ENCODE assay signal across 7 cellular contexts in the genomic region with DNA sequence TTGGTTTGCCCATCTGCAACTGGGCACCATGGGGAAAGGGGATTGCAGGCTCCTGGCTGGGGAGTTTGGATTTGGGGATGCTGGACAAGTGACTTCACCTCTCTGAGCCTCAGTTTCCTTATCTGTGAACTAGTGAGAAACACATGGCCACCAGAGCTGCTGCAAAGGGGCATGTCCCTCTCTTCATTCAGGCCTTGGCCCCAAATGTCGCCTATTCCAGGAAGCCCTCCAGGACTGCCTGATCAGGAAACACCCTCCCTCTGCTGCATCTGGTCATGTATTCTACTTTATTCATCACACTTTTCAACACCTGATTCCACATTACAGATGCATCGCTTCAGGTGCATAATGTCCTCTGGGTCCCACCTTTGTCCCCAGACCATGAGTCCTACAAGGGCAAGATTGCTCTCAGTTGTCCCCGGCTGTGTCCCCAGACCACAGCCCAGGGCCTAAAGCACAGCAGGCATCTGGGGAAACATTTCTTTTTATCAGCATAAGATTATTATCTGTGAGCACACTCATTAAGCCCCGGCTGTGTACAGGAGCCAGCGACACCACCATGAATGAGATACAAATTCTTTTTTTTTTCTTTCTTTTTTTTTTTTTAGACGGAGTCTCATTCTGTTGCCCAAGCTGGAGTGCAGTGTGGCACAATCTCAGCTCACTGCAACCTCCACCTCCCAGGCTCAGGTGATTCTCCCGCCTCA. TPM values are rescaled to one million over a fixed set of nuclear protein-coding genes. Genes with fewer than 3 reads are reported as not detected.
DNase-seq lines count a peak whose midpoint lies in the region; ATAC-seq and TF ChIP-seq lines count a peak whose summit lies in the region.

No MANE protein-coding gene starts in this region.

- WGBS in H9 (ENCODE audit: extremely low coverage, insufficient read length, low lambda C conversion rate): no CpG with 5 or more reads among the region's 7 CpGs

- no peak for TF ChIP-seq CTCF in H9 (conservative IDR thresholded peaks at IDR 0.05)
- no peak for TF ChIP-seq CTCF in fibroblast of pulmonary artery (IDR thresholded peaks at IDR 0.05; ENCODE audit: low read length, missing control alignments)

- H3K9me3 Mint-ChIP-seq in H9: peaks cover 2 to 6% of the 10 kb centered on the region in 2 experiments; a peak in 3 of 5 replicates
- peaks cover 6% of the 10 kb centered on the region for H3K9me3 Mint-ChIP-seq in stimulated activated naive CD8-positive, alpha-beta T cell treated with anti-CD3 and anti-CD28 coated beads, Interleukin-15, Interleukin-2, amounts not matched to agents 100 ng/mL and 50 ng/mL, for 24 hours

- peak overlapping the region; percentile 8 for H3K9ac ChIP-seq in H9 (ENCODE audit: extremely low read depth, insufficient read length, low read length)

- no peak overlapping the region for H3K56ac ChIP-seq in H9 (ENCODE audit: insufficient read length, low read depth, low read length)

- H3K36me3 ChIP-seq in SJCRH30: no peaks in the 10 kb centered on the region

- no peak overlapping the region for H3K4ac ChIP-seq in H9 (ENCODE audit: low read depth, low read length)

- no peaks in the 10 kb centered on the region for H3K36me3 Mint-ChIP-seq in H9 (ENCODE audit: insufficient read depth in 1 of 3, low read depth in 3 of 3)
- no peaks in the 10 kb centered on the region for H3K36me3 Mint-ChIP-seq in stimulated activated naive CD8-positive, alpha-beta T cell treated with anti-CD3 and anti-CD28 coated beads, Interleukin-15, Interleukin-2, amounts not matched to agents 100 ng/mL and 50 ng/mL, for 24 hours (ENCODE audit: low read depth)

- H4K91ac ChIP-seq in H9 (ENCODE audit: insufficient read length, low read depth, low read length): peak overlapping the region; percentile 73

- no peaks in the 10 kb centered on the region for H4K20me1 ChIP-seq in H9 (ENCODE audit: control insufficient read depth, insufficient read depth, insufficient read length)

- H2BK12ac ChIP-seq in H9 (ENCODE audit: insufficient read length, low read depth, low read length): no peak overlapping the region

- H3K14ac ChIP-seq in H9 (ENCODE audit: insufficient read depth, low read length): peak overlapping the region; percentile 35; the same call in 1 of the 2 replicates

- H3K23ac ChIP-seq in H9 (ENCODE audit: insufficient read length, low read depth, low read length): no peak overlapping the region

- H3T11ph ChIP-seq in H9 (ENCODE audit: low read length): no peak overlapping the region

- peaks cover 3 to 6% of the 10 kb centered on the region in 2 experiments for H3K4me1 Mint-ChIP-seq in H9
- peaks cover 62% of the 10 kb centered on the region for H3K4me1 Mint-ChIP-seq in stimulated activated naive CD8-positive, alpha-beta T cell treated with anti-CD3 and anti-CD28 coated beads, Interleukin-15, Interleukin-2, amounts not matched to agents 100 ng/mL and 50 ng/mL, for 24 hours (ENCODE audit: low read depth)

- H3K23me2 ChIP-seq in H9 (ENCODE audit: insufficient read length, low read depth, low read length, poor library complexity, severe bottlenecking): no peaks in the 10 kb centered on the region

- no peaks in the 10 kb centered on the region for H3K79me2 ChIP-seq in H9 (ENCODE audit: insufficient read depth, low read length)

- H3K27me3 ChIP-seq in H9 (ENCODE audit: insufficient read depth, low read length) (no peaks in the 10 kb centered on the region; the same call in 1 of the 2 replicates), SJCRH30 (0 out of 2 replicates have a peak, but pooled peaks cover 7% of the 10 kb centered on the region)

- H3K79me1 ChIP-seq in H9 (ENCODE audit: insufficient read depth, low read depth, low read length, poor library complexity, severe bottlenecking): no peaks in the 10 kb centered on the region

- peak overlapping the region in 2 of 3 experiments; percentile 28 to 67; a peak in 2 of 7 replicates for H3K27ac Mint-ChIP-seq in H9
- peak overlapping the region; percentile 81 for H3K27ac Mint-ChIP-seq in stimulated activated naive CD8-positive, alpha-beta T cell treated with anti-CD3 and anti-CD28 coated beads, Interleukin-15, Interleukin-2, amounts not matched to agents 100 ng/mL and 50 ng/mL, for 24 hours

- H3K27ac ChIP-seq in H9 (ENCODE audit: insufficient read length, low read depth, low read length) (no peak overlapping the region), SJCRH30 (no peak overlapping the region; the same call in 1 of the 2 replicates)

- H3K4me1 ChIP-seq in H9 (ENCODE audit: insufficient read depth, low read length): no peaks in the 10 kb centered on the region
- H3K4me1 ChIP-seq in SJCRH30: peaks cover 15% of the 10 kb centered on the region

- H3K4me3 ChIP-seq in SJCRH30 (peak overlapping the region; percentile 34; the same call in 1 of the 2 replicates), fibroblast of pulmonary artery (replicated peaks; ENCODE audit: low read depth, low read length) (peak overlapping the region; percentile 33)

- no peak for DNase-seq in H9
- no peak for DNase-seq in SJCRH30
- no peak for DNase-seq in fibroblast of pulmonary artery (ENCODE audit: low read depth)
- DNase-seq in HT-29 (ENCODE audit: low spot score): no peak
- no peak for DNase-seq in retina

- no peak overlapping the region for H2BK120ac ChIP-seq in H9 (ENCODE audit: low read depth, low read length, poor library complexity, severe bottlenecking)

- H3K27me3 Mint-ChIP-seq in H9 (ENCODE audit: low read depth): peaks cover 7% of the 10 kb centered on the region
- H3K27me3 Mint-ChIP-seq in stimulated activated naive CD8-positive, alpha-beta T cell treated with anti-CD3 and anti-CD28 coated beads, Interleukin-15, Interleukin-2, amounts not matched to agents 100 ng/mL and 50 ng/mL, for 24 hours: peaks cover 5% of the 10 kb centered on the region

- H2AFZ ChIP-seq in H9 (ENCODE audit: low read length): no peak overlapping the region

- peak overlapping the region in 1 of 2 experiments; percentile 17; a peak in 1 of 5 replicates for H3K4me3 Mint-ChIP-seq in H9
- H3K4me3 Mint-ChIP-seq in stimulated activated naive CD8-positive, alpha-beta T cell treated with anti-CD3 and anti-CD28 coated beads, Interleukin-15, Interleukin-2, amounts not matched to agents 100 ng/mL and 50 ng/mL, for 24 hours: peak overlapping the region; percentile 71

- H3K18ac ChIP-seq in H9 (ENCODE audit: insufficient read length, low read depth, low read length): no peak overlapping the region

- no peak overlapping the region for H2BK5ac ChIP-seq in H9 (ENCODE audit: insufficient read length, low read length)

- no peak overlapping the region for H2BK20ac ChIP-seq in H9 (ENCODE audit: low read depth, low read length, poor library complexity, severe bottlenecking)

- no peaks in the 10 kb centered on the region for H3K9me3 ChIP-seq in H9 (ENCODE audit: control insufficient read depth, low read depth, low read length)
- H3K9me3 ChIP-seq in SJCRH30 (replicated peaks): peaks cover 3% of the 10 kb centered on the region; the same call in 1 of the 2 replicates

- no peak overlapping the region for H3K4me2 ChIP-seq in H9 (ENCODE audit: insufficient read depth, insufficient read length, low read length)

- H4K8ac ChIP-seq in H9 (replicated peaks; ENCODE audit: insufficient read length, low read depth, low read length): no peak overlapping the region

- peak overlapping the region; percentile 70 for H2AK5ac ChIP-seq in H9 (ENCODE audit: insufficient read length, low read length)

- ATAC-seq in HG03025 (IDR thresholded peaks at IDR 0.05; ENCODE audit: low FRiP score, unreplicated experiment): no peak

- H2BK15ac ChIP-seq in H9 (ENCODE audit: low read depth, low read length): no peak overlapping the region

- H4K5ac ChIP-seq in H9 (ENCODE audit: insufficient read length, low read depth, low read length): no peak overlapping the region

RNA-seq across cellular contexts. Expression of gene ARRDC2, which starts 37.5 kb away (rescaled TPM):
- 9.5 and 10.5 TPM in 2 replicates for total RNA-seq in H9 (2021)
- 1.9 and 2.0 TPM in 2 replicates for total RNA-seq in SJCRH30 (2014; rRNA removed; shearing (Covaris generic))
- total RNA-seq in HT-29 (2014; rRNA removed; shearing (Covaris generic)): 39.1 and 40.5 TPM in 2 replicates

RNA-seq across cellular contexts. Expression of gene IL12RB1, which starts 41.3 kb away (rescaled TPM):
- total RNA-seq in H9 (2021): not detected in 2 replicates
- total RNA-seq in SJCRH30 (2014; rRNA removed; shearing (Covaris generic)): not detected in 2 replicates
- not detected in 2 replicates for total RNA-seq in HT-29 (2014; rRNA removed; shearing (Covaris generic))

RNA-seq across cellular contexts. Expression of gene MAST3, which starts 52.1 kb away (rescaled TPM):
- 9.6 and 10.4 TPM in 2 replicates for total RNA-seq in H9 (2021)
- total RNA-seq in SJCRH30 (2014; rRNA removed; shearing (Covaris generic)): 4.3 and 4.5 TPM in 2 replicates
- 8.6 and 13.8 TPM in 2 replicates for total RNA-seq in HT-29 (2014; rRNA removed; shearing (Covaris generic))
